ENCODE assay signal across 8 cellular contexts in the genomic region with DNA sequence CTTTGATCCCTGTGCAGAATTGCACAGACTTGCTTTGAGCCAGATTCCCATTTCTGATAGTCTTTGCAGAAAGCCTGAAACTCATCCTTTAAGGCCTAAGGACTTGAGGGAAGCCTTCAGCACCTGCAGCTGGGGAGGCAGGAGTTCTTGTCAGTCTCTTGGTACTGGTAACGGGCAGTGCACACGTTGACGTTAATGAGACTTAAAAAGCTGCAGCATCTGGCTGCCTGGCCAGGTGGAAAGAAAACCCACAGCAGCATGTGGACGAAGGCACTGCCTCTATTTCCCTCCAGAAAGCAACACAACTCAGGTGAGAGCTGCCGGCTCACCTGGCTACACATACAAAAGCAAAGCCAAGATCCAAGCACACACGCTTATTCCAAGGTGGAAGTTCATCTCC.
A peak's percentile ranks its signal among the peaks of the same experiment; 100 is the strongest.
DNase-seq lines count a peak whose midpoint lies in the region; ATAC-seq and TF ChIP-seq lines count a peak whose summit lies in the region.
"Had no signal": no experiment of that assay in that cellular context is flagged by ENCODE, and none has a peak within 500 bp of the region (broad histone marks: within the 10 kb centered on the region; RNA-seq: fewer than 3 reads in every experiment).

No MANE protein-coding gene starts in this region.

- H3K27ac ChIP-seq in mesodermal cell (ENCODE audit: low read depth, low read length, severe bottlenecking) = peak overlapping the region; percentile 10

- peak; percentile 22; the same call in 1 of the 2 replicates for TF ChIP-seq POLR2A in Raji (IDR thresholded peaks at IDR 0.05; ENCODE audit: insufficient read depth, low read depth, low read length)

- no peaks in the 10 kb centered on the region for H3K36me3 ChIP-seq in mesodermal cell (ENCODE audit: control insufficient read depth, insufficient read depth, low read length)

- H3K4me1 ChIP-seq in mesodermal cell (ENCODE audit: control insufficient read depth, insufficient read depth, low read length, poor library complexity, severe bottlenecking) = peaks cover 27% of the 10 kb centered on the region

- H3K4me1 Mint-ChIP-seq in natural killer cell = peaks cover 18 to 24% of the 10 kb centered on the region in 2 donors

- no peak for DNase-seq in NCI-H1930 (lab: John Stamatoyannopoulos, UW)
- DNase-seq in natural killer cell = no peak

- WGBS in mesodermal cell (ENCODE audit: insufficient coverage in 2 of 2), 2 experiments = 61 to 68% methylated on average over 5 to 6 of the region's 6 CpGs

- no peaks in the 10 kb centered on the region for H3K36me3 Mint-ChIP-seq in natural killer cell
- H3K36me3 Mint-ChIP-seq: mesothelial cell of epicardium had no signal

- H3K9me3 ChIP-seq in mesodermal cell (ENCODE audit: control insufficient read depth, low read length) = no peaks in the 10 kb centered on the region

- TF ChIP-seq CTCF in natural killer cell (IDR thresholded peaks at IDR 0.05) = no peak

- H3K4me3 Mint-ChIP-seq in natural killer cell = no peak overlapping the region
- H3K4me3 Mint-ChIP-seq: mesothelial cell of epicardium had no signal

- intact Hi-C loops in natural killer cell (cut with micrococcal nuclease) = loop anchor here (10.0 kb wide), 1 partner anchor 890 kb away; no protein-coding TSS in a partner anchor

- H3K27me3 Mint-ChIP-seq in natural killer cell (ENCODE audit: low read depth in 2 of 2) = no peaks in the 10 kb centered on the region

- H3K9me3 Mint-ChIP-seq in natural killer cell = no peaks in the 10 kb centered on the region
- H3K9me3 Mint-ChIP-seq: mesothelial cell of epicardium had no signal

- ATAC-seq in GM19397 (IDR thresholded peaks at IDR 0.05; ENCODE audit: unreplicated experiment) (peak; percentile 27), HG02678 (IDR thresholded peaks at IDR 0.05; ENCODE audit: unreplicated experiment) (peak; percentile 21), HG03521 (IDR thresholded peaks at IDR 0.05; ENCODE audit: unreplicated experiment) (no peak), natural killer cell (no peak)

- peak overlapping the region in 1 of 2 donors; percentile 60 for H3K27ac Mint-ChIP-seq in natural killer cell

- no peak overlapping the region for H3K4me3 ChIP-seq in mesodermal cell (ENCODE audit: extremely low read depth, insufficient read depth, low read length, poor library complexity, severe bottlenecking)

Comparison
In these comparisons a context has a peak if more than half of its experiments do, and no peak if none do; other contexts are left out.
1. ATAC-seq: peak in GM19397 (single experiment) and HG02678 (single experiment); none in HG03521 (single experiment) and natural killer cell (0 of 3).